Comparison of ENCODE assay signal across 1 cellular context in genomic region chr1:235504122-235504493, GRCh38.
TF ChIP-seq lines count a peak whose summit lies in the region.

B3GALNT2 (minus strand) TSS chr1:235504452; CDS start chr1:235504252, 200 bp downstream.

TF ChIP-seq in HepG2, 621 proteins besides CTCF, POLR2A, EP300 and RAD21 (continued from another document and continues in another):
- TF ChIP-seq DMTF1 (CRISPR knock-in tag; IDR thresholded peaks at IDR 0.05): no peak
- no peak for TF ChIP-seq ZNF772 (CRISPR knock-in tag; IDR thresholded peaks at IDR 0.05)
- no peak for TF ChIP-seq ZUFSP (CRISPR knock-in tag; IDR thresholded peaks at IDR 0.05; ENCODE audit: borderline replicate concordance)
- TF ChIP-seq ZNF749 (CRISPR knock-in tag; IDR thresholded peaks at IDR 0.05; ENCODE audit: borderline replicate concordance): no peak
- TF ChIP-seq, protein P1, sequence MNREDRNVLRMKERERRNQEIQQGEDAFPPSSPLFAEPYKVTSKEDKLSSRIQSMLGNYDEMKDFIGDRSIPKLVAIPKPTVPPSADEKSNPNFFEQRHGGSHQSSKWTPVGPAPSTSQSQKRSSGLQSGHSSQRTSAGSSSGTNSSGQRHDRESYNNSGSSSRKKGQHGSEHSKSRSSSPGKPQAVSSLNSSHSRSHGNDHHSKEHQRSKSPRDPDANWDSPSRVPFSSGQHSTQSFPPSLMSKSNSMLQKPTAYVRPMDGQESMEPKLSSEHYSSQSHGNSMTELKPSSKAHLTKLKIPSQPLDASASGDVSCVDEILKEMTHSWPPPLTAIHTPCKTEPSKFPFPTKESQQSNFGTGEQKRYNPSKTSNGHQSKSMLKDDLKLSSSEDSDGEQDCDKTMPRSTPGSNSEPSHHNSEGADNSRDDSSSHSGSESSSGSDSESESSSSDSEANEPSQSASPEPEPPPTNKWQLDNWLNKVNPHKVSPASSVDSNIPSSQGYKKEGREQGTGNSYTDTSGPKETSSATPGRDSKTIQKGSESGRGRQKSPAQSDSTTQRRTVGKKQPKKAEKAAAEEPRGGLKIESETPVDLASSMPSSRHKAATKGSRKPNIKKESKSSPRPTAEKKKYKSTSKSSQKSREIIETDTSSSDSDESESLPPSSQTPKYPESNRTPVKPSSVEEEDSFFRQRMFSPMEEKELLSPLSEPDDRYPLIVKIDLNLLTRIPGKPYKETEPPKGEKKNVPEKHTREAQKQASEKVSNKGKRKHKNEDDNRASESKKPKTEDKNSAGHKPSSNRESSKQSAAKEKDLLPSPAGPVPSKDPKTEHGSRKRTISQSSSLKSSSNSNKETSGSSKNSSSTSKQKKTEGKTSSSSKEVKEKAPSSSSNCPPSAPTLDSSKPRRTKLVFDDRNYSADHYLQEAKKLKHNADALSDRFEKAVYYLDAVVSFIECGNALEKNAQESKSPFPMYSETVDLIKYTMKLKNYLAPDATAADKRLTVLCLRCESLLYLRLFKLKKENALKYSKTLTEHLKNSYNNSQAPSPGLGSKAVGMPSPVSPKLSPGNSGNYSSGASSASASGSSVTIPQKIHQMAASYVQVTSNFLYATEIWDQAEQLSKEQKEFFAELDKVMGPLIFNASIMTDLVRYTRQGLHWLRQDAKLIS (CRISPR knock-in tag; IDR thresholded peaks at IDR 0.05): no peak; the same call in 1 of the 2 replicates
- TF ChIP-seq, protein P2, sequence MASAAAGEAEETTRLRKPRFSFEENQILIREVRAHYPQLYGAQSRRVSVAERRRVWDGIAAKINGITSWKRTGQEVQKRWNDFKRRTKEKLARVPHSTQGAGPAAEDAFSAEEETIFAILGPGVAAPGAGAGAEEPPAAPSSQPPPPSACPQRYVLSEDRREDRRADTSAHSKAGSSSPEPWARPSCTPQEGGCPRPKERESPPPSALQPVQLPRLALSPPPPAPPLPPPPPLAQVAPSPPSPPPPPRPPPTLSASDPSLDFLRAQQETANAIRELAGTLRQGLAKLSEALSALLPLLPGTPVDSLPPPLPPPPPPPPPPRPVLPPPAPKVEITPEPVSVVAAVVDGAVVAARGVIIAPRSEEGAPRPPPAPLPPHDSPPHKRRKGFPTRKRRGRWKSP (CRISPR knock-in tag; IDR thresholded peaks at IDR 0.05): no peak
- TF ChIP-seq SYNCRIP (IDR thresholded peaks at IDR 0.05; ENCODE audit: insufficient read depth, low read depth, low read length): no peak
- peak; percentile 8; the same call in 1 of the 2 replicates for TF ChIP-seq CCDC6 (CRISPR knock-in tag; IDR thresholded peaks at IDR 0.05)
- no peak for TF ChIP-seq ZNF569 (CRISPR knock-in tag; IDR thresholded peaks at IDR 0.05; ENCODE audit: borderline replicate concordance)
- TF ChIP-seq ZNF136 (CRISPR knock-in tag; IDR thresholded peaks at IDR 0.05; ENCODE audit: low read depth): no peak
- TF ChIP-seq TOPORS (CRISPR knock-in tag; IDR thresholded peaks at IDR 0.05): no peak
- no peak; the same call in 1 of the 2 replicates for TF ChIP-seq ZSCAN20 (CRISPR knock-in tag; IDR thresholded peaks at IDR 0.05; ENCODE audit: borderline replicate concordance)
- TF ChIP-seq ARHGAP35 (CRISPR knock-in tag; IDR thresholded peaks at IDR 0.05; ENCODE audit: borderline replicate concordance): no peak
- no peak for TF ChIP-seq ZNF75D (CRISPR knock-in tag; IDR thresholded peaks at IDR 0.05; ENCODE audit: borderline replicate concordance)
- TF ChIP-seq TSC22D2 (CRISPR knock-in tag; IDR thresholded peaks at IDR 0.05; ENCODE audit: borderline replicate concordance): no peak
- no peak for TF ChIP-seq ZNF660 (CRISPR knock-in tag; IDR thresholded peaks at IDR 0.05; ENCODE audit: borderline replicate concordance, low read depth)
- TF ChIP-seq ZNF7 (CRISPR knock-in tag; IDR thresholded peaks at IDR 0.05): no peak
- no peak for TF ChIP-seq PRMT3 (CRISPR knock-in tag; IDR thresholded peaks at IDR 0.05; ENCODE audit: borderline replicate concordance, low read depth)
- no peak for TF ChIP-seq ZNF740 (CRISPR knock-in tag; IDR thresholded peaks at IDR 0.05)
- TF ChIP-seq ZNF761 (CRISPR knock-in tag; conservative IDR thresholded peaks at IDR 0.05): peak; percentile 84; the same call in 1 of the 2 replicates
- no peak for TF ChIP-seq NCOA2 (CRISPR knock-in tag; IDR thresholded peaks at IDR 0.05)
- 0 out of 2 replicates have a peak, but pooled peaks have one; percentile 34 for TF ChIP-seq ZNF180 (CRISPR knock-in tag; IDR thresholded peaks at IDR 0.05; ENCODE audit: borderline replicate concordance, low read depth)
- TF ChIP-seq SUZ12 (IDR thresholded peaks at IDR 0.05; ENCODE audit: low read depth, low read length): no peak
- peak; percentile 33; the same call in 1 of the 2 replicates for TF ChIP-seq ZNF609 (CRISPR knock-in tag; IDR thresholded peaks at IDR 0.05; ENCODE audit: borderline replicate concordance)
- no peak for TF ChIP-seq MATR3 (CRISPR knock-in tag; IDR thresholded peaks at IDR 0.05)
- TF ChIP-seq, protein P3, sequence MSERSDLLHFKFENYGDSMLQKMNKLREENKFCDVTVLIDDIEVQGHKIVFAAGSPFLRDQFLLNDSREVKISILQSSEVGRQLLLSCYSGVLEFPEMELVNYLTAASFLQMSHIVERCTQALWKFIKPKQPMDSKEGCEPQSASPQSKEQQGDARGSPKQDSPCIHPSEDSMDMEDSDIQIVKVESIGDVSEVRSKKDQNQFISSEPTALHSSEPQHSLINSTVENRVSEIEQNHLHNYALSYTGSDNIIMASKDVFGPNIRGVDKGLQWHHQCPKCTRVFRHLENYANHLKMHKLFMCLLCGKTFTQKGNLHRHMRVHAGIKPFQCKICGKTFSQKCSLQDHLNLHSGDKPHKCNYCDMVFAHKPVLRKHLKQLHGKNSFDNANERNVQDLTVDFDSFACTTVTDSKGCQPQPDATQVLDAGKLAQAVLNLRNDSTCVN (CRISPR knock-in tag; IDR thresholded peaks at IDR 0.05; ENCODE audit: borderline replicate concordance): no peak
- TF ChIP-seq EEA1 (CRISPR knock-in tag; IDR thresholded peaks at IDR 0.05; ENCODE audit: borderline replicate concordance): no peak
- TF ChIP-seq MAZ (IDR thresholded peaks at IDR 0.05; ENCODE audit: borderline replicate concordance, low read depth, low read length): no peak
- no peak; the same call in 1 of the 2 replicates for TF ChIP-seq MAZ (CRISPR knock-in tag; IDR thresholded peaks at IDR 0.05; ENCODE audit: low read depth)
- TF ChIP-seq ISL2 (CRISPR knock-in tag; IDR thresholded peaks at IDR 0.05): no peak
- TF ChIP-seq, protein P4, sequence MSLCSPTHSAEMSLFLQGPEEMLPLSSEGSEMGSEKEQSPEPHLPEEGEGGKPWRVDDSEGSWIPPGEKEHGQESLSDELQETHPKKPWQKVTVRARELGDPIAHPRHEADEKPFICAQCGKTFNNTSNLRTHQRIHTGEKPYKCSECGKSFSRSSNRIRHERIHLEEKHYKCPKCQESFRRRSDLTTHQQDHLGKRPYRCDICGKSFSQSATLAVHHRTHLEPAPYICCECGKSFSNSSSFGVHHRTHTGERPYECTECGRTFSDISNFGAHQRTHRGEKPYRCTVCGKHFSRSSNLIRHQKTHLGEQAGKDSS (CRISPR knock-in tag; IDR thresholded peaks at IDR 0.05; ENCODE audit: borderline replicate concordance, low read depth): peak; percentile 92
- TF ChIP-seq ZSCAN9 (CRISPR knock-in tag; IDR thresholded peaks at IDR 0.05; ENCODE audit: borderline replicate concordance): no peak
- no peak for TF ChIP-seq ZNF597 (CRISPR knock-in tag; IDR thresholded peaks at IDR 0.05)
- TF ChIP-seq NFE2 (CRISPR knock-in tag; IDR thresholded peaks at IDR 0.05): no peak
- no peak for TF ChIP-seq ZFP1 (CRISPR knock-in tag; IDR thresholded peaks at IDR 0.05)
- TF ChIP-seq SKIL (CRISPR knock-in tag; IDR thresholded peaks at IDR 0.05; ENCODE audit: borderline replicate concordance): no peak; the same call in 1 of the 2 replicates
